8 cellular contexts compared by ENCODE assay signal in the genomic region with DNA sequence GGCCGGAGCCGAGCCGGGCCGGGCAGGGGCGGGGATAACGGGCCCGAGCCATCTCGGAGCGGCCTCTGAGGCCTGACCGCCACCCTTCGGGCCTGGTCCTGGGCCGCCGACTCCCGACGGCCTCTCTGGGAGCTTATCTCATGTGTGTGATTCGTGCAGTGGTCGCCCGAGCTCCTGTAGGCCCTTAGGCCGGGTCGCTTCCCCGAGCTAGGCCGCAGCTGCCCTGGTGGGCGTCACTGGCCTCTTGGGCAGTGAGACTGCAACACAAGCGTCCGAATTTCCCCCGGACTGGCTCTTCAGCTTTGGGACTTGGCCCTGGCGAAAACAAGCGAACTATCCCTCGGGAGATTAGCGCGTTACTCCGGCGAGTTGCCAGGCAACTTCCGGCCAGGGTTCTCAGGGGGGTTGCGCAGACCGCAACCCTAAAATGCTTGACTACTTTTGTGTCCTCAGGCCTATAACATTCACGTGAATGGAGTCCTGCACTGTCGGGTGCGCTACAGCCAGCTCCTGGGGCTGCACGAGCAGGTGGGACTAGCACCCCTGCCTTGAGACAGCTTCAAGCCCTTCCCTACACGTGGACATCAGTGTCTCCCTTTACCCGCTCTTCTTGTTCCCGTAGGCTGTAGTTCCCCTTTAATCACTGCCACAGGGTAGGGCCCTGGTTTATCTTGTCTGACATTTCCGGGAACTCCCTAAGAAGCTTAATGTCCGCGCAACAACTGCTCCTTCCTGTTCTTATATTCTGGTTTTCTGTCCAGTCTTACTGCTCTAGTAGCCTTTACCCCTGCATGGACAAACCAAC. TPM values are rescaled to one million over a fixed set of nuclear protein-coding genes. Genes with fewer than 3 reads are reported as not detected.
A peak's percentile ranks its signal among the peaks of the same experiment; 100 is the strongest.
DNase-seq lines count a peak whose midpoint lies in the region; ATAC-seq, FAIRE-seq and TF ChIP-seq lines count a peak whose summit lies in the region.

No MANE protein-coding gene starts in this region.

- no peaks in the 10 kb centered on the region for H3K9me3 ChIP-seq in BLaER1
- H3K9me3 ChIP-seq in Peyer's patch = no peaks in the 10 kb centered on the region
- H3K9me3 ChIP-seq in iPS-18a (ENCODE audit: control insufficient read depth, low read depth, low read length) = no peaks in the 10 kb centered on the region
- H3K9me3 ChIP-seq in small intestine (ENCODE audit: control insufficient read depth, low read depth) = no peaks in the 10 kb centered on the region

- DNase-seq in Peyer's patch (peak; percentile 58 to 68 (median 58)), astrocyte of the cerebellum (ENCODE audit: low read depth) (no peak), small intestine (peak; percentile 74), globus pallidus (ENCODE audit: low spot score) (no peak)

- H3K4me3 ChIP-seq in BLaER1 = peak overlapping the region; percentile 97
- peak overlapping the region; percentile 77 to 89 (median 78) for H3K4me3 ChIP-seq in Peyer's patch
- H3K4me3 ChIP-seq in astrocyte of the cerebellum (ENCODE audit: low read depth, low read length) = peak overlapping the region; percentile 96
- peak overlapping the region; percentile 98 for H3K4me3 ChIP-seq in iPS-18a (ENCODE audit: low read length)
- H3K4me3 ChIP-seq in small intestine (ENCODE audit: low read depth in 1 of 2, low read length in 2 of 2) = peak overlapping the region; percentile 68 to 93

- in situ Hi-C loops in GM18951 (cut with MboI; ENCODE audit: low sequenced_read_pairs, unreplicated experiment) = no loop called here
- in situ Hi-C loops in astrocyte of the cerebellum (cut with HindIII; ENCODE audit: low sequenced_read_pairs) = no loop called here

- peaks cover 44% of the 10 kb centered on the region for H3K4me1 ChIP-seq in BLaER1
- H3K4me1 ChIP-seq in Peyer's patch = peaks cover 0 to 27% (median 11%) of the 10 kb centered on the region in 4 donors
- H3K4me1 ChIP-seq in iPS-18a (ENCODE audit: control insufficient read depth, low read depth, low read length) = peaks cover 11% of the 10 kb centered on the region
- H3K4me1 ChIP-seq in small intestine (ENCODE audit: control insufficient read depth in 2 of 2, insufficient read depth in 1 of 2, low read depth in 1 of 2, low read length in 1 of 2) = peaks cover 6 to 8% of the 10 kb centered on the region in 2 donors

- H4K20me1 ChIP-seq in BLaER1 = peaks cover 45% of the 10 kb centered on the region

- H3K9ac ChIP-seq in BLaER1 (peak overlapping the region; percentile 98), iPS-18a (ENCODE audit: low read length) (peak overlapping the region; percentile 88)

- TF ChIP-seq POLR2A in GM18951 (IDR thresholded peaks at IDR 0.05; ENCODE audit: extremely low read depth, insufficient read depth, insufficient read length) (peak; percentile 53), Peyer's patch (IDR thresholded peaks at IDR 0.05) (peak; percentile 17 to 60)

- H3K4me2 ChIP-seq in BLaER1 = peak overlapping the region; percentile 90

- whole genome bisulfite sequencing in small intestine, 3 donors = 0 to 1% (median 1%) methylated on average over 34 to 46 of the region's 46 CpGs

- peak overlapping the region; percentile 99 for H3K27ac ChIP-seq in BLaER1
- peak overlapping the region; percentile 74 to 90 (median 88) for H3K27ac ChIP-seq in Peyer's patch
- H3K27ac ChIP-seq in iPS-18a (ENCODE audit: low read length) = no peak overlapping the region
- H3K27ac ChIP-seq in small intestine (ENCODE audit: low read depth in 1 of 2, low read length in 1 of 2) = peak overlapping the region; percentile 56 to 93

- FAIRE-seq in small intestine (lab: Jason Lieb, UNC) = no peak

- no peak for TF ChIP-seq CTCF in Peyer's patch (IDR thresholded peaks at IDR 0.05)
- no peak for TF ChIP-seq CTCF in astrocyte of the cerebellum (IDR thresholded peaks at IDR 0.05; ENCODE audit: low read depth, low read length, missing control alignments)

- H3K27me3 ChIP-seq in BLaER1 (no peaks in the 10 kb centered on the region), Peyer's patch (no peaks in the 10 kb centered on the region), iPS-18a (ENCODE audit: control insufficient read depth, insufficient read depth, low read length) (no peaks in the 10 kb centered on the region), small intestine (ENCODE audit: control insufficient read depth in 2 of 2, insufficient read depth in 2 of 2, low read length in 2 of 2) (no peaks in the 10 kb centered on the region)

- H3K36me3 ChIP-seq in BLaER1 (peaks cover 60% of the 10 kb centered on the region), Peyer's patch (peaks cover 0 to 60% (median 4%) of the 10 kb centered on the region in 3 donors), iPS-18a (ENCODE audit: control insufficient read depth, low read depth, low read length) (peaks cover 49% of the 10 kb centered on the region), small intestine (ENCODE audit: control insufficient read depth in 2 of 2, insufficient read depth in 2 of 2, low read length in 2 of 2) (peaks cover 9 to 25% of the 10 kb centered on the region in 2 donors)

- peak; percentile 24 for ATAC-seq in HG03097 (IDR thresholded peaks at IDR 0.05; ENCODE audit: low FRiP score, unreplicated experiment)

RNA-seq across cellular contexts. Expression of gene SNX17, which starts 0.6 kb away (rescaled TPM):
- 10 to 100 TPM; 75.1 to 88.2 (median 77.1) TPM for total RNA-seq in Peyer's patch
- polyA plus RNA-seq in small intestine = 10 to 100 TPM; 64.6 to 76.6 (median 74.8) TPM

RNA-seq across cellular contexts. Expression of gene EIF2B4, which starts 0.9 kb away (rescaled TPM):
- 10 to 100 TPM; 19.8 to 47.0 (median 33.7) TPM for total RNA-seq in Peyer's patch
- 10 to 100 TPM; 31.0 to 45.4 (median 41.1) TPM for polyA plus RNA-seq in small intestine

RNA-seq across cellular contexts. Expression of gene ZNF513, which starts 9.5 kb away (rescaled TPM):
- total RNA-seq in Peyer's patch = 10 to 100 TPM; 15.7 to 31.1 (median 24.7) TPM
- polyA plus RNA-seq in small intestine = 10 to 100 TPM; 18.4 to 48.1 (median 37.0) TPM

RNA-seq across cellular contexts. Expression of gene GTF3C2, which starts 14.5 kb away (rescaled TPM):
- 100 to 1,000 TPM in 1 of 4 donors, 10 to 100 TPM in 3; 59.0 to 111 (median 74.6) TPM for total RNA-seq in Peyer's patch
- 10 to 100 TPM; 27.4 to 39.8 (median 31.6) TPM for polyA plus RNA-seq in small intestine

RNA-seq across cellular contexts. Expression of gene PPM1G, which starts 38.4 kb away (rescaled TPM):
- total RNA-seq in Peyer's patch = 10 to 100 TPM; 36.1 to 77.6 (median 45.5) TPM
- 10 to 100 TPM; 44.1 to 93.1 (median 45.4) TPM for polyA plus RNA-seq in small intestine

Comparison
In these comparisons a context has a peak if more than half of its experiments do, and no peak if none do; other contexts are left out.
1. DNase-seq: peak in Peyer's patch (3 of 3) and small intestine (single experiment); none in astrocyte of the cerebellum (single experiment) and globus pallidus (single experiment).
2. Peak in every context shown above with its lines, with median percentiles within 50 percentile points of each other: H3K4me3 ChIP-seq.